ENCODE assay signal across 2 cellular contexts in the genomic region with DNA sequence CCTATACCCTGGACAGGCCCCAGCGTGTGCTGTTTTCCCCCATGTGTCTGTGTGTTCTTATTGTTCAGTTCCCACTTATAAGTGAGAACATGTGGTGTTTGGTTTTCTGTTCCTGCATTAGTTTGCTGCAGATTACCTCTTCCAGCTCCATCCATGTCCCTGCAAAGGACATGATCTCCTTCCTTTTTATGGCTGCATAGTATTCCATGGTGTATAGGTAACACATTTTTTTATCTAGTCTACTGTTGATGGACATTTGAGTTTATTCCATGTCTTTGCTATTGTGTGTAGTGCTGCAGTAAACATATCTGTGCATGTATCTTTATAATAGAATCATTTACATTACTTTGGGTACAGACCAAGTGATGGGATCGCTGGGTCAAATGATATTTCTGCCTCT.
DNase-seq lines count a peak whose midpoint lies in the region; ATAC-seq, FAIRE-seq and TF ChIP-seq lines count a peak whose summit lies in the region.
"Not testable (repeated sequence)": the region's sequence is repeated elsewhere in the genome, so short reads cannot be mapped to it uniquely, and the experiment has no call there.

No MANE protein-coding gene starts in this region.

- POLR2A ChIA-PET in HEK293 (lab: Yijun Ruan, JAX) = not testable (repeated sequence)
- POLR2A ChIA-PET in K562 (lab: Yijun Ruan, JAX) = interaction anchor here (1.1 kb wide), 1 partner anchor 20 kb away, joined by 3 read pairs; no protein-coding TSS in a partner anchor

- in situ Hi-C loops in K562 (cut with MboI) = not testable (repeated sequence)

- not testable (repeated sequence) for H3K9me1 ChIP-seq in K562 (ENCODE audit: control insufficient read depth, insufficient read depth, low read length)

- ATAC-seq in K562 = not testable (repeated sequence)

- not testable (repeated sequence) for H3K4me3 ChIP-seq in HEK293 (ENCODE audit: low read depth, low read length); K562

- H3K4me2 ChIP-seq in K562 (ENCODE audit: insufficient read depth, low read length) = not testable (repeated sequence)

- intact Hi-C loops in K562 (cut with micrococcal nuclease) = not testable (repeated sequence)

- H3K27me3 ChIP-seq in K562 (ENCODE audit: control insufficient read depth in 2 of 2, insufficient read depth in 2 of 2, low read length in 2 of 2) = not testable (repeated sequence)

- not testable (repeated sequence) for TF ChIP-seq EP300 in K562 (IDR thresholded peaks at IDR 0.05; ENCODE audit: low read length)

- H3K36me3 ChIP-seq in HEK293 (ENCODE audit: control insufficient read depth in 2 of 2, insufficient read depth in 1 of 2, low read length in 2 of 2); K562 (ENCODE audit: control insufficient read depth, insufficient read depth, low read length): not testable (repeated sequence)

- not testable (repeated sequence) for TF ChIP-seq CTCF in HEK293 (tag by site-specific recombination; IDR thresholded peaks at IDR 0.05); K562 (IDR thresholded peaks at IDR 0.05 in 2 of 3, conservative IDR thresholded peaks at IDR 0.05 in 1 of 3; ENCODE audit: insufficient read depth in 2 of 3, low read depth in 1 of 3, low read length in 3 of 3)

- not testable (repeated sequence) for DNase-seq in K562 (ENCODE audit: extremely low read depth in 1 of 4, low spot score in 3 of 4)

- not testable (repeated sequence) for BruUV-seq in K562 (replicated peaks; lab: Mats Ljungman, UMichigan)

- TF ChIP-seq RAD21 in K562 (CRISPR knock-in tag; conservative IDR thresholded peaks at IDR 0.05 in 1 of 2, IDR thresholded peaks at IDR 0.05 in 1 of 2) = not testable (repeated sequence)

- H3K9ac ChIP-seq in K562 (ENCODE audit: insufficient read depth in 1 of 2, low read depth in 2 of 2, low read length in 2 of 2) = not testable (repeated sequence)

- H3K4me1 ChIP-seq in HEK293 (ENCODE audit: control insufficient read depth, insufficient read depth, low read length); K562 (replicated peaks in 1 of 2; ENCODE audit: control insufficient read depth in 2 of 2, insufficient read depth in 2 of 2, low read length in 2 of 2): not testable (repeated sequence)

- H2AFZ ChIP-seq in K562 (ENCODE audit: low read depth, low read length) = not testable (repeated sequence)

- CTCF ChIA-PET in HEK293 (lab: Yijun Ruan, JAX) = interaction anchor here (0.6 kb wide), 1 partner anchor 9 kb away, joined by 4 read pairs; no protein-coding TSS in a partner anchor
- CTCF ChIA-PET in K562 (lab: Yijun Ruan, JAX; ENCODE audit: low intra/inter-chr PET ratio) = not testable (repeated sequence)

- not testable (repeated sequence) for FAIRE-seq in K562 (lab: Jason Lieb, UNC)

- H3K79me2 ChIP-seq in K562 (ENCODE audit: control insufficient read depth, insufficient read depth, low read length) = peaks cover 43% of the 10 kb centered on the region

- not testable (repeated sequence) for H3K9me3 ChIP-seq in HEK293 (ENCODE audit: control insufficient read depth, insufficient read depth, low read depth, low read length); K562 (replicated peaks; ENCODE audit: control insufficient read depth, insufficient read depth, low read depth, low read length)

- not testable (repeated sequence) for TF ChIP-seq POLR2A in K562 (conservative IDR thresholded peaks at IDR 0.05)

- not testable (repeated sequence) for H3K27ac ChIP-seq in HEK293 (ENCODE audit: extremely low read depth, low read depth, low read length); K562 (ENCODE audit: extremely low read depth, low read depth, low read length)

- WGBS in K562 (ENCODE audit: insufficient coverage, low coverage, missing lambda C conversion rate) = 33% methylated on average over 2 of the region's 2 CpGs

- not testable (repeated sequence) for H4K20me1 ChIP-seq in K562 (replicated peaks; ENCODE audit: control insufficient read depth, insufficient read depth, low read length)

TF ChIP-seq in HEK293, 187 proteins besides CTCF, POLR2A, EP300 and RAD21:
- peak; percentile 34; the same call in 1 of the 2 replicates for TF ChIP-seq ZNF146 (tag by site-specific recombination; IDR thresholded peaks at IDR 0.05)
TF ChIP-seq in HEK293: peak in this region for 1; not testable (repeated sequence) for 186.

TF ChIP-seq in K562, 482 proteins besides CTCF, POLR2A, EP300 and RAD21:
- peak; percentile 53 for TF ChIP-seq RBM25 (IDR thresholded peaks at IDR 0.05; ENCODE audit: low read depth, low read length, severe bottlenecking)
- TF ChIP-seq ZNF146 (CRISPR knock-in tag; IDR thresholded peaks at IDR 0.05; ENCODE audit: unreplicated experiment) = peak; percentile 81
- TF ChIP-seq KDM1A (IDR thresholded peaks at IDR 0.05) = peak; percentile 40 to 46; a peak in 2 of 4 replicates
TF ChIP-seq in K562: peak in this region for 3; not testable (repeated sequence) for 479.
